In the genomic region with DNA sequence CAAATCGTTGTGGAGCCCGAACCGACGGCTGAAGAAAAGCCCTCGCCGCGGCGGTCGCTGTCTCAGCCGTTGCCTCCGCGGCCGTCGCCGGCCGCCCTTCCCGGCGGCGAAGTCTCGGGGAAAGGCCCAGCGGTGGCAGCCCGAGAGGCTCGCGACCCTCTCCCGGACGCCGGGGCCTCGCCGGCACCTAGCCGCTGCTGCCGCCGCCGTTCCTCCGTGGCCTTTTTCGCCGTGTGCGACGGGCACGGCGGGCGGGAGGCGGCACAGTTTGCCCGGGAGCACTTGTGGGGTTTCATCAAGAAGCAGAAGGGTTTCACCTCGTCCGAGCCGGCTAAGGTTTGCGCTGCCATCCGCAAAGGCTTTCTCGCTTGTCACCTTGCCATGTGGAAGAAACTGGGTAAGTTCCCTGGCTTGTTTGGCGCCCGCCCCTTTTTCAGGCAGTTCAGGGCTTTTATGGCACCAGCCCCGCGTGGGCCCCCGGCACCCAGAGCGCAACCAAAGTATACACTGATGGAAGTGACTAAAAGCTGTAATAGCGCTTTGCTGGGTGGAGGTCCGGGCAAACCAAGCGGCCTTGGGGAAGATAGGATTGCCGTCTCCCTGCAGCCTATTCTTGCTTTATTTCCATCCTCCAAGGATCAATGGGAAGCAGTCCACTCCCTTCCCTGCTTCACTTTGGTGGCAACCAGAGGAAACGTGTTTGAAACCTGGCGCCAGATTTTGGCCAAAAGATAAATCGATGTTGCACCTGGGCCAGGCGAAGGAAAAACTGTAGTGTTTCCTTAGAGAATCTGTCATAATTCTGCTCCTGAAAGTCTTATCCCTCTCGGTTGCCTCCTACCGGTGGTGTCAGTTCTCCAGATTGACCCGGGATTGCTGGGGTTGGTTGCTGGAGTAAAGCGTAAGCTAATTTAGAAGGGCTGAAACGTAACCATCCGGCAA, we compare ENCODE assay signal across 8 cellular contexts. TPM values are rescaled to one million over a fixed set of nuclear protein-coding genes. Genes with fewer than 3 reads are reported as not detected.
DNase-seq lines count a peak whose midpoint lies in the region; ATAC-seq and TF ChIP-seq lines count a peak whose summit lies in the region.

No MANE protein-coding gene starts in this region.

- H3K27me3 Mint-ChIP-seq in Calu3 (ENCODE audit: unreplicated experiment), result no peaks in the 10 kb centered on the region
- H3K27me3 Mint-ChIP-seq in activated T-helper 17 cell treated with anti-CD3 and anti-CD28 coated beads, Interleukin-2, amount 50 U/mL, for 72 hours, result no peaks in the 10 kb centered on the region
- no peaks in the 10 kb centered on the region for H3K27me3 Mint-ChIP-seq in natural killer cell treated with Interleukin-12 subunit alpha and Interleukin-12 subunit beta and Interleukin-15 and Interleukin-18, amount 100 ng/mL, for 72 hours
- no peaks in the 10 kb centered on the region for H3K27me3 Mint-ChIP-seq in stimulated activated naive CD8-positive, alpha-beta T cell treated with anti-CD3 and anti-CD28 coated beads, Interleukin-15, Interleukin-2, amounts not matched to agents 100 ng/mL and 50 ng/mL, for 24 hours

- no TSS peak for BruUV-seq in Calu3 (replicated peaks; lab: Mats Ljungman, UMichigan)

- no peak for TF ChIP-seq POLR2A in Peyer's patch (IDR thresholded peaks at IDR 0.05)

- H3K9me3 ChIP-seq in Peyer's patch, result no peaks in the 10 kb centered on the region

- H3K4me3 Mint-ChIP-seq in Calu3 (ENCODE audit: low read depth, unreplicated experiment), result peak overlapping the region; percentile 94
- peak overlapping the region; percentile 86 for H3K4me3 Mint-ChIP-seq in activated T-helper 17 cell treated with anti-CD3 and anti-CD28 coated beads, Interleukin-2, amount 50 U/mL, for 72 hours
- H3K4me3 Mint-ChIP-seq in natural killer cell treated with Interleukin-12 subunit alpha and Interleukin-12 subunit beta and Interleukin-15 and Interleukin-18, amount 100 ng/mL, for 72 hours, result peak overlapping the region; percentile 99
- peak overlapping the region; percentile 96 for H3K4me3 Mint-ChIP-seq in stimulated activated naive CD8-positive, alpha-beta T cell treated with anti-CD3 and anti-CD28 coated beads, Interleukin-15, Interleukin-2, amounts not matched to agents 100 ng/mL and 50 ng/mL, for 24 hours

- intact Hi-C loops in Calu3 (cut with micrococcal nuclease; ENCODE audit: unreplicated experiment), result no loop called here

- ATAC-seq in GM21529 (IDR thresholded peaks at IDR 0.05; ENCODE audit: unreplicated experiment), result peak; percentile 23
- ATAC-seq in activated T-helper 17 cell treated with anti-CD3 and anti-CD28 coated beads, Interleukin-2, amount 50 U/mL, for 72 hours (replicated peaks), result peak; percentile 11
- peak; percentile 11 to 16 for ATAC-seq in natural killer cell treated with Interleukin-12 subunit alpha and Interleukin-12 subunit beta and Interleukin-15 and Interleukin-18, amount 100 ng/mL, for 72 hours

- peak overlapping the region; percentile 90 to 98 (median 96) for H3K27ac ChIP-seq in Peyer's patch

- no peaks in the 10 kb centered on the region for H3K9me3 Mint-ChIP-seq in Calu3 (ENCODE audit: low read depth, unreplicated experiment)
- H3K9me3 Mint-ChIP-seq in activated T-helper 17 cell treated with anti-CD3 and anti-CD28 coated beads, Interleukin-2, amount 50 U/mL, for 72 hours, result no peaks in the 10 kb centered on the region
- H3K9me3 Mint-ChIP-seq in natural killer cell treated with Interleukin-12 subunit alpha and Interleukin-12 subunit beta and Interleukin-15 and Interleukin-18, amount 100 ng/mL, for 72 hours, result no peaks in the 10 kb centered on the region
- no peaks in the 10 kb centered on the region for H3K9me3 Mint-ChIP-seq in stimulated activated naive CD8-positive, alpha-beta T cell treated with anti-CD3 and anti-CD28 coated beads, Interleukin-15, Interleukin-2, amounts not matched to agents 100 ng/mL and 50 ng/mL, for 24 hours

- H3K4me1 Mint-ChIP-seq in Calu3 (ENCODE audit: low read depth, unreplicated experiment), result peaks cover 20% of the 10 kb centered on the region
- peaks cover 18% of the 10 kb centered on the region for H3K4me1 Mint-ChIP-seq in activated T-helper 17 cell treated with anti-CD3 and anti-CD28 coated beads, Interleukin-2, amount 50 U/mL, for 72 hours
- peaks cover 30 to 32% of the 10 kb centered on the region in 2 donors for H3K4me1 Mint-ChIP-seq in natural killer cell treated with Interleukin-12 subunit alpha and Interleukin-12 subunit beta and Interleukin-15 and Interleukin-18, amount 100 ng/mL, for 72 hours (ENCODE audit: low read depth in 2 of 2)
- peaks cover 54% of the 10 kb centered on the region for H3K4me1 Mint-ChIP-seq in stimulated activated naive CD8-positive, alpha-beta T cell treated with anti-CD3 and anti-CD28 coated beads, Interleukin-15, Interleukin-2, amounts not matched to agents 100 ng/mL and 50 ng/mL, for 24 hours (ENCODE audit: low read depth)

- peak; percentile 82 for DNase-seq in Calu3
- peak; percentile 68 for DNase-seq in Jurkat, Clone E6-1 (ENCODE audit: low read depth, low spot score)
- DNase-seq in Peyer's patch, result peak; percentile 70 to 90 (median 74)
- DNase-seq in fibroblast of peridontal ligament (ENCODE audit: extremely low read depth), result peak; percentile 90
- DNase-seq in natural killer cell treated with Interleukin-12 subunit alpha and Interleukin-12 subunit beta and Interleukin-15 and Interleukin-18, amount 100 ng/mL, for 72 hours (ENCODE audit: low spot score), result peak; percentile 72

- CTCF ChIA-PET in Calu3 (lab: Charles Lee), result interaction anchor here (0.7 to 1.5 kb wide), 8 partner anchors 9 to 77 kb away, joined by 3 to 5 read pairs (median 3); partner anchors contain the start of gene BCAS3

- no peaks in the 10 kb centered on the region for H3K36me3 ChIP-seq in Peyer's patch

- H3K36me3 Mint-ChIP-seq in Calu3 (ENCODE audit: insufficient read depth, unreplicated experiment), result peaks cover 41% of the 10 kb centered on the region
- peaks cover 20% of the 10 kb centered on the region for H3K36me3 Mint-ChIP-seq in activated T-helper 17 cell treated with anti-CD3 and anti-CD28 coated beads, Interleukin-2, amount 50 U/mL, for 72 hours (ENCODE audit: low read depth)
- peaks cover 4% of the 10 kb centered on the region for H3K36me3 Mint-ChIP-seq in natural killer cell treated with Interleukin-12 subunit alpha and Interleukin-12 subunit beta and Interleukin-15 and Interleukin-18, amount 100 ng/mL, for 72 hours
- H3K36me3 Mint-ChIP-seq in stimulated activated naive CD8-positive, alpha-beta T cell treated with anti-CD3 and anti-CD28 coated beads, Interleukin-15, Interleukin-2, amounts not matched to agents 100 ng/mL and 50 ng/mL, for 24 hours (ENCODE audit: low read depth), result peaks cover 5% of the 10 kb centered on the region

- no peaks in the 10 kb centered on the region for H3K27me3 ChIP-seq in Peyer's patch

- H3K4me1 ChIP-seq in Peyer's patch, result peaks cover 0 to 19% (median 4%) of the 10 kb centered on the region in 4 donors

- TF ChIP-seq CTCF in Calu3 (IDR thresholded peaks at IDR 0.05; ENCODE audit: unreplicated experiment) (peak; percentile 48), Peyer's patch (IDR thresholded peaks at IDR 0.05) (peak; percentile 44 to 82 (median 74))

- H3K27ac Mint-ChIP-seq in Calu3 (ENCODE audit: unreplicated experiment), result peak overlapping the region; percentile 70
- H3K27ac Mint-ChIP-seq in activated T-helper 17 cell treated with anti-CD3 and anti-CD28 coated beads, Interleukin-2, amount 50 U/mL, for 72 hours, result peak overlapping the region; percentile 98
- peak overlapping the region; percentile 88 to 97 for H3K27ac Mint-ChIP-seq in natural killer cell treated with Interleukin-12 subunit alpha and Interleukin-12 subunit beta and Interleukin-15 and Interleukin-18, amount 100 ng/mL, for 72 hours
- peak overlapping the region; percentile 93 for H3K27ac Mint-ChIP-seq in stimulated activated naive CD8-positive, alpha-beta T cell treated with anti-CD3 and anti-CD28 coated beads, Interleukin-15, Interleukin-2, amounts not matched to agents 100 ng/mL and 50 ng/mL, for 24 hours

- H3K4me3 ChIP-seq in Jurkat, Clone E6-1 (ENCODE audit: low read length), result peak overlapping the region; percentile 73
- H3K4me3 ChIP-seq in Peyer's patch, result peak overlapping the region; percentile 65 to 93 (median 88)

RNA-seq across cellular contexts. Expression of gene PPM1D, which starts 0.8 kb away (rescaled TPM):
- total RNA-seq in Calu3 (2022) (7.6 and 7.7 TPM in 2 replicates), Peyer's patch (10 to 100 TPM; 12.9 to 17.4 (median 14.3) TPM)
- 10.9 TPM for polyA plus RNA-seq in Jurkat, Clone E6-1 (2012; ENCODE audit: insufficient read depth, insufficient read length)
- 10 to 100 TPM; 10.8 to 17.1 TPM for total RNA-seq in activated T-helper 17 cell treated with anti-CD3 and anti-CD28 coated beads, Interleukin-2, amount 50 U/mL, for 72 hours
- total RNA-seq in natural killer cell treated with Interleukin-12 subunit alpha and Interleukin-12 subunit beta and Interleukin-15 and Interleukin-18, amount 100 ng/mL, for 72 hours, result 10 to 100 TPM; 16.3 to 18.3 TPM

Comparison
In these comparisons a context has a peak if more than half of its experiments do, and no peak if none do; other contexts are left out.
1. Peak in every context shown above with its lines: DNase-seq, ATAC-seq, H3K4me3 ChIP-seq and H3K27ac ChIP-seq.